Comparison of ENCODE assay signal across 1 cellular context in genomic region chr2:44652701-44653100, GRCh38.
TF ChIP-seq lines count a peak whose summit lies in the region.

No MANE protein-coding gene starts in this region.

TF ChIP-seq in H1, 55 proteins besides CTCF, POLR2A, EP300 and RAD21 (continued from another document):
- no peak for TF ChIP-seq CHD7 (IDR thresholded peaks at IDR 0.05; ENCODE audit: insufficient replicate concordance, low read length)
- TF ChIP-seq TAF1 (IDR thresholded peaks at IDR 0.05; ENCODE audit: low read depth, low read length) = no peak
